Comparison of ENCODE assay signal across 20 cellular contexts in the genomic region with DNA sequence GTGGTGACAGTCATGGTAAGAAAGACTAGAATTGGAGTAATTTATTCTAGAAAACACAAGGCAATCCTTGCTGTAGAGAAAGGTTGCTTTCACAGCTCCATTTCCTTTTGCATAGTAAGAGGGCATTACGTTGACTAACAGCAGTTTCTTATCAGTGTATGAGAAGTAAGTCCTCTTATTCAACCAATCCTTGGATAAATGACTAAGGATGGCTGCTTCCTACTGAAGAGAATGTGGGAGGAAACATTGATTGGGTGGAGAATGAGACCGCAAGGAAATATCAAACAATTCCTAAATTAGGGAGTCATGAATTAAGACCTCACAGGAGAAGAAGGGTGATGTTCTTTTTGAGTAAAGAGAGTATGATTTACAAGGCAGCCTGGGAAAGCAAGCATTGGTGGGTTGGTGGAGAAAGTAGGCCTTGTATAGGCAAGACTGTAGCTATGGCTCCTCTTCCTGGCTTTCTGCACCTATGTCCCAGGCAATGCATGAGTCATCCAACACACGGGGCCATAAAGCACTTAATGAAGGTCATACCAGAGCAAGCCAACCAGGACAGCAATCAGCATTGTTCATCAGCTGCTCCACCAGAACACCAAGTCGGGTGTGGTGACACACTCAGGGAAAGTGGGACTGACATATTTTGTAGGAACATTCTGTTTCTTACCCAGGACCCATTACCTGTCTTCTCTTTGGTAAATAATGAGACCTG. TPM values are rescaled to one million over a fixed set of nuclear protein-coding genes. Genes with fewer than 3 reads are reported as not detected.
DNase-seq lines count a peak whose midpoint lies in the region; ATAC-seq and TF ChIP-seq lines count a peak whose summit lies in the region.
"Had no signal": no experiment of that assay in that cellular context is flagged by ENCODE, and none has a peak within 500 bp of the region (broad histone marks: within the 10 kb centered on the region; RNA-seq: fewer than 3 reads in every experiment).

No MANE protein-coding gene starts in this region.

- H3K4me1 ChIP-seq in Peyer's patch, result no peaks in the 10 kb centered on the region
- H3K4me1 ChIP-seq: left lung, stomach had no signal

- no peaks in the 10 kb centered on the region for H3K27me3 ChIP-seq in Peyer's patch
- H3K27me3 ChIP-seq: left lung, stomach had no signal

- no peak for TF ChIP-seq CTCF in Peyer's patch (IDR thresholded peaks at IDR 0.05)
- no peak for TF ChIP-seq CTCF in epithelial cell of proximal tubule (conservative IDR thresholded peaks at IDR 0.05; ENCODE audit: low read depth, low read length)
- TF ChIP-seq CTCF in GM20000 (IDR thresholded peaks at IDR 0.05; ENCODE audit: extremely low read depth, missing control alignments), result no peak

- H3K27ac ChIP-seq in Peyer's patch, result peak overlapping the region in 3 of 4 donors; percentile 21 to 88 (median 83)
- H3K27ac ChIP-seq: left lung, stomach had no signal

- H3K9me3 ChIP-seq in Peyer's patch, result no peaks in the 10 kb centered on the region
- H3K9me3 ChIP-seq: left lung, stomach had no signal

- peak in 1 of 2 donors; percentile 47 for TF ChIP-seq POLR2A in Peyer's patch (IDR thresholded peaks at IDR 0.05)

- DNase-seq in EL (peak; percentile 34), Peyer's patch (peak in 2 of 3 donors; percentile 66 to 88), epithelial cell of proximal tubule (ENCODE audit: low read depth) (peak; percentile 33), renal cortical epithelial cell (ENCODE audit: low read depth) (peak; percentile 85), GM20000 (ENCODE audit: low spot score) (no peak)
- no peak for DNase-seq in activated CD4-positive, alpha-beta T cell treated with anti-CD3 and anti-CD28 coated beads for 1 hour
- DNase-seq: activated CD4-positive, CD25-positive, alpha-beta regulatory T cell; activated naive CD4-positive, alpha-beta T cell; AML-193; dermis blood vessel endothelial cell; hippocampal formation; left lung; NCI-H2029 treated with DMSO at 0.1 percent for 48 hours; NCI-H69; stomach; T-helper 1 cell had no signal

- ATAC-seq in GM21786 (IDR thresholded peaks at IDR 0.05; ENCODE audit: unreplicated experiment) (no peak), HG02885 (IDR thresholded peaks at IDR 0.05; ENCODE audit: poor library complexity, unreplicated experiment) (no peak)
- ATAC-seq: left lung had no signal

- H3K4me3 ChIP-seq in Peyer's patch (no peak overlapping the region), epithelial cell of proximal tubule (ENCODE audit: low read depth, low read length) (no peak overlapping the region)
- H3K4me3 ChIP-seq: left lung, stomach had no signal

- no peaks in the 10 kb centered on the region for H3K36me3 ChIP-seq in Peyer's patch
- H3K36me3 ChIP-seq: left lung, stomach had no signal

RNA-seq across cellular contexts. Expression of a gene that starts 5.6 kb away (rescaled TPM):
- 100 to 1,000 TPM in 3 of 4 donors, 1 to 10 TPM in 1; 9.1 to 922 (median 596) TPM for total RNA-seq in Peyer's patch
- total RNA-seq in epithelial cell of proximal tubule, result 0.07 TPM in 1 of 2 replicates, not detected in the other
- total RNA-seq in renal cortical epithelial cell, result 0.52 and 4.0 TPM in 2 replicates
- total RNA-seq: dermis blood vessel endothelial cell had no signal

RNA-seq across cellular contexts. Expression of a gene that starts 27.7 kb away (rescaled TPM):
- total RNA-seq in Peyer's patch (1 to 10 TPM in 2 of 4 donors, not detected in 2; 1.3 to 2.7 TPM), epithelial cell of proximal tubule (not detected in 2 replicates), renal cortical epithelial cell (not detected in 2 replicates)
- total RNA-seq: dermis blood vessel endothelial cell, left lung, myocyte, posterior vena cava, stomach had no signal

RNA-seq across cellular contexts. Expression of a gene that starts 54.5 kb away (rescaled TPM):
- total RNA-seq in Peyer's patch, result not detected
- not detected in 2 replicates for total RNA-seq in epithelial cell of proximal tubule
- total RNA-seq in renal cortical epithelial cell, result not detected in 2 replicates
- total RNA-seq: dermis blood vessel endothelial cell, myocyte had no signal

Comparison
In these comparisons a context has a peak if more than half of its experiments do, and no peak if none do; other contexts are left out.
1. DNase-seq: peak in EL (single experiment), Peyer's patch (2 of 3), epithelial cell of proximal tubule (single experiment) and renal cortical epithelial cell (single experiment); none in activated CD4-positive, alpha-beta T cell treated with anti-CD3 and anti-CD28 coated beads for 1 hour (single experiment) and GM20000 (single experiment).